1 cellular context compared by ENCODE assay signal in the genomic region with DNA sequence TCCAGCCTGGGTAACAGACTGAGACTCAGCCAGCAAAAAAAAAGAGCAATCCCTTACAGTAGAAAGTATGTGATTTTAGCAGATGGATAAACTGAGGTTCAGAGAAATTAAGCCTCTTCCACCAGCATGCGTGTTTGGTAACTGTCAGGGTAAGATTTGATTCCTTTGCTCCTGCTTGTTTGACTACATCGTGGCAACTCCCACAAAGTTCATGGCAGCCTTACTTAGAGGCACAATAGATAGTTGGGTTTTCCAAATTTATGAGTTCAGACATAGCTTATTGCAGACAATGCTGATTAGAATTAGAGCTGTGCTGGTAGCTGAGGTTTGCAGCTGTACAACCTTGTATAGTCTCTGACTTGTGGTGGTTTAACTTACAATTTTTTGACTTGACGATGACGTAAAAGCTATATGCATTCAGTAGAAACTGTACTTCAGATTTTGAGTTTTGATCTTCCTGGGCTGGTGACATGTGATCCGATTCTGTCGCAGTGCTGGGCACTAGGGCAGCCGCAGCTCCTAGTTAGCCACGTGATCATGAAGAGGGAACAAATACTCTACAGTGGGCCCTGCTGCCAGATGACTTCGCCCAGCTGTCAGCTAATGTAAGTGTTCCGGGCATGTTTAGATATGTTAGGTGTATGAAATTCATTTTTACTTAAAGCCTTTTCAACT.
TF ChIP-seq lines count a peak whose summit lies in the region.

No MANE protein-coding gene starts in this region.

TF ChIP-seq in SK-N-SH, 30 proteins besides CTCF, POLR2A, EP300 and RAD21 (continued from another document):
- TF ChIP-seq, protein P1, sequence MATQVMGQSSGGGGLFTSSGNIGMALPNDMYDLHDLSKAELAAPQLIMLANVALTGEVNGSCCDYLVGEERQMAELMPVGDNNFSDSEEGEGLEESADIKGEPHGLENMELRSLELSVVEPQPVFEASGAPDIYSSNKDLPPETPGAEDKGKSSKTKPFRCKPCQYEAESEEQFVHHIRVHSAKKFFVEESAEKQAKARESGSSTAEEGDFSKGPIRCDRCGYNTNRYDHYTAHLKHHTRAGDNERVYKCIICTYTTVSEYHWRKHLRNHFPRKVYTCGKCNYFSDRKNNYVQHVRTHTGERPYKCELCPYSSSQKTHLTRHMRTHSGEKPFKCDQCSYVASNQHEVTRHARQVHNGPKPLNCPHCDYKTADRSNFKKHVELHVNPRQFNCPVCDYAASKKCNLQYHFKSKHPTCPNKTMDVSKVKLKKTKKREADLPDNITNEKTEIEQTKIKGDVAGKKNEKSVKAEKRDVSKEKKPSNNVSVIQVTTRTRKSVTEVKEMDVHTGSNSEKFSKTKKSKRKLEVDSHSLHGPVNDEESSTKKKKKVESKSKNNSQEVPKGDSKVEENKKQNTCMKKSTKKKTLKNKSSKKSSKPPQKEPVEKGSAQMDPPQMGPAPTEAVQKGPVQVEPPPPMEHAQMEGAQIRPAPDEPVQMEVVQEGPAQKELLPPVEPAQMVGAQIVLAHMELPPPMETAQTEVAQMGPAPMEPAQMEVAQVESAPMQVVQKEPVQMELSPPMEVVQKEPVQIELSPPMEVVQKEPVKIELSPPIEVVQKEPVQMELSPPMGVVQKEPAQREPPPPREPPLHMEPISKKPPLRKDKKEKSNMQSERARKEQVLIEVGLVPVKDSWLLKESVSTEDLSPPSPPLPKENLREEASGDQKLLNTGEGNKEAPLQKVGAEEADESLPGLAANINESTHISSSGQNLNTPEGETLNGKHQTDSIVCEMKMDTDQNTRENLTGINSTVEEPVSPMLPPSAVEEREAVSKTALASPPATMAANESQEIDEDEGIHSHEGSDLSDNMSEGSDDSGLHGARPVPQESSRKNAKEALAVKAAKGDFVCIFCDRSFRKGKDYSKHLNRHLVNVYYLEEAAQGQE (IDR thresholded peaks at IDR 0.05; ENCODE audit: low read depth, low read length): no peak
- no peak for TF ChIP-seq RCOR1 (IDR thresholded peaks at IDR 0.05; ENCODE audit: low read length)
- TF ChIP-seq POLR2AphosphoS5 (IDR thresholded peaks at IDR 0.05; ENCODE audit: low read depth, low read length): no peak
- TF ChIP-seq JUND (IDR thresholded peaks at IDR 0.05): no peak
- TF ChIP-seq, protein P2, sequence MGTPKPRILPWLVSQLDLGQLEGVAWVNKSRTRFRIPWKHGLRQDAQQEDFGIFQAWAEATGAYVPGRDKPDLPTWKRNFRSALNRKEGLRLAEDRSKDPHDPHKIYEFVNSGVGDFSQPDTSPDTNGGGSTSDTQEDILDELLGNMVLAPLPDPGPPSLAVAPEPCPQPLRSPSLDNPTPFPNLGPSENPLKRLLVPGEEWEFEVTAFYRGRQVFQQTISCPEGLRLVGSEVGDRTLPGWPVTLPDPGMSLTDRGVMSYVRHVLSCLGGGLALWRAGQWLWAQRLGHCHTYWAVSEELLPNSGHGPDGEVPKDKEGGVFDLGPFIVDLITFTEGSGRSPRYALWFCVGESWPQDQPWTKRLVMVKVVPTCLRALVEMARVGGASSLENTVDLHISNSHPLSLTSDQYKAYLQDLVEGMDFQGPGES (IDR thresholded peaks at IDR 0.05; ENCODE audit: low read depth, low read length): no peak
TF ChIP-seq in SK-N-SH: peak in this region for 0.
